Comparison of ENCODE assay signal across 12 cellular contexts in genomic region chr3:24678021-24678420, GRCh38.
DNase-seq lines count a peak whose midpoint lies in the region; ATAC-seq and TF ChIP-seq lines count a peak whose summit lies in the region.
"Had no signal": no experiment of that assay in that cellular context is flagged by ENCODE, and none has a peak within 500 bp of the region (broad histone marks: within the 10 kb centered on the region; RNA-seq: fewer than 3 reads in every experiment).

No MANE protein-coding gene starts in this region.

- WGBS in ovary, 3 donors = 52 to 62% (median 54%) methylated on average over 2 of the region's 2 CpGs

- TF ChIP-seq CTCF in fibroblast of mammary gland (conservative IDR thresholded peaks at IDR 0.05; ENCODE audit: control insufficient read depth, insufficient read depth, low read depth, low read length) (no peak), colonic mucosa (IDR thresholded peaks at IDR 0.05) (no peak), ovary (IDR thresholded peaks at IDR 0.05) (no peak)

- no peaks in the 10 kb centered on the region for H3K27me3 ChIP-seq in ACC112 (ENCODE audit: insufficient read depth, low read length)
- no peaks in the 10 kb centered on the region for H3K27me3 ChIP-seq in colonic mucosa
- H3K27me3 ChIP-seq in ovary = no peaks in the 10 kb centered on the region
- H3K27me3 ChIP-seq: right atrium auricular region had no signal

- TF ChIP-seq POLR2A in ovary (IDR thresholded peaks at IDR 0.05) = no peak

- no peaks in the 10 kb centered on the region for H3K79me2 ChIP-seq in ACC112 (ENCODE audit: control insufficient read depth, insufficient read depth, low read length, unreplicated experiment)

- H3K36me3 ChIP-seq in ACC112 (ENCODE audit: insufficient read depth, low read length) (no peaks in the 10 kb centered on the region), colonic mucosa (no peaks in the 10 kb centered on the region), ovary (no peaks in the 10 kb centered on the region)
- H3K36me3 ChIP-seq: right atrium auricular region had no signal

- peak; percentile 38 for ATAC-seq in GM21390 (IDR thresholded peaks at IDR 0.05; ENCODE audit: unreplicated experiment)

- H3K4me3 ChIP-seq in ACC112 (ENCODE audit: low read depth, low read length) = peak overlapping the region; percentile 49
- peak overlapping the region; percentile 23 for H3K4me3 ChIP-seq in fibroblast of mammary gland (ENCODE audit: control insufficient read depth, low read depth, low read length)
- no peak overlapping the region for H3K4me3 ChIP-seq in colonic mucosa
- H3K4me3 ChIP-seq in ovary = no peak overlapping the region
- H3K4me3 ChIP-seq: right atrium auricular region had no signal

- no peak overlapping the region for H3K9ac ChIP-seq in colonic mucosa (ENCODE audit: low read depth in 2 of 2, low read length in 2 of 2)
- H3K9ac ChIP-seq: KMS-11 had no signal

- H3K9me3 ChIP-seq in colonic mucosa = no peaks in the 10 kb centered on the region
- no peaks in the 10 kb centered on the region for H3K9me3 ChIP-seq in ovary
- H3K9me3 ChIP-seq: right atrium auricular region had no signal

- TF ChIP-seq EP300 in ovary (IDR thresholded peaks at IDR 0.05) = no peak

- DNase-seq in NOMO-1 treated with DMSO at 0.1 percent for 48 hours (lab: John Stamatoyannopoulos, UW; ENCODE audit: unreplicated experiment) = peak; percentile 51
- DNase-seq in fibroblast of mammary gland (ENCODE audit: low read depth) = no peak
- no peak for DNase-seq in NCI-H2196 (lab: John Stamatoyannopoulos, UW; ENCODE audit: unreplicated experiment)
- DNase-seq in colonic mucosa = no peak
- no peak for DNase-seq in middle frontal gyrus (ENCODE audit: extremely low spot score, low spot score)
- DNase-seq in ovary = no peak
- DNase-seq: C1 segment of cervical spinal cord, NCI-H774 had no signal

- intact Hi-C loops in colonic mucosa (cut with DNase I) (no loop called here), ovary (cut with DNase I) (no loop called here)

- H3K27ac ChIP-seq in ACC112 (ENCODE audit: low read depth, low read length) (peak overlapping the region; percentile 58), colonic mucosa (no peak overlapping the region), ovary (no peak overlapping the region)
- H3K27ac ChIP-seq: KMS-11, right atrium auricular region had no signal

- H3K4me1 ChIP-seq in ACC112 (ENCODE audit: control insufficient read depth, insufficient read depth, low read length, unreplicated experiment) = peaks cover 32% of the 10 kb centered on the region
- no peaks in the 10 kb centered on the region for H3K4me1 ChIP-seq in colonic mucosa
- H3K4me1 ChIP-seq in ovary (ENCODE audit: insufficient read depth) = no peaks in the 10 kb centered on the region
- H3K4me1 ChIP-seq: right atrium auricular region had no signal

- H2AFZ ChIP-seq in ACC112 (ENCODE audit: low read length, unreplicated experiment) = peak overlapping the region; percentile 25

Comparison
In these comparisons a context has a peak if more than half of its experiments do, and no peak if none do; other contexts are left out.
1. H3K4me3 ChIP-seq: peak in ACC112 (single experiment) and fibroblast of mammary gland (single experiment); none in colonic mucosa (single experiment) and ovary (single experiment).